31 cellular contexts compared by ENCODE assay signal in genomic region chr10:110244550-110244949, GRCh38.
"Had no signal": no experiment of that assay in that cellular context is flagged by ENCODE, and none has a peak within 500 bp of the region (broad histone marks: within the 10 kb centered on the region; RNA-seq: fewer than 3 reads in every experiment).

No MANE protein-coding gene starts in this region.

- H3K27me3 Mint-ChIP-seq: activated naive CD8-positive, alpha-beta T cell; brain; central memory CD8-positive, alpha-beta T cell had no signal

- H2AFZ ChIP-seq: PC-9 had no signal

- H3K4me3 Mint-ChIP-seq: activated CD4-positive, alpha-beta T cell treated with anti-CD3 and anti-CD28 coated beads for 36 hours; activated CD4-positive, alpha-beta T cell treated with anti-CD3 and anti-CD28 coated beads, Interleukin-2, amount 10 ng/mL, durations not matched to agents 7 days and 5 days; activated CD8-positive, alpha-beta T cell treated with anti-CD3 and anti-CD28 coated beads, Interleukin-2, amount 10 ng/mL, durations not matched to agents 7 days and 5 days; activated naive CD4-positive, alpha-beta T cell treated with anti-CD3 and anti-CD28 coated beads for 36 hours; activated naive CD8-positive, alpha-beta T cell; activated naive CD8-positive, alpha-beta T cell treated with anti-CD3 and anti-CD28 coated beads, Interleukin-2, amount 50 U/mL, for 24 hours; activated T-cell treated with anti-CD3 and anti-CD28 coated beads, Interleukin-2, amount 50 U/mL, for 24 hours; brain; central memory CD8-positive, alpha-beta T cell had no signal

- H3K27me3 ChIP-seq: cardiac muscle cell had no signal

- H3K4me2 ChIP-seq: KMS-11, PC-9 had no signal

- H3K4me3 ChIP-seq: cardiac muscle cell, PC-9 had no signal

- ATAC-seq: activated CD4-positive, alpha-beta T cell treated with anti-CD3 and anti-CD28 coated beads for 36 hours; activated CD8-positive, alpha-beta T cell treated with anti-CD3 and anti-CD28 coated beads, Interleukin-2, amount 10 ng/mL, durations not matched to agents 7 days and 5 days; activated naive CD8-positive, alpha-beta T cell treated with anti-CD3 and anti-CD28 coated beads, Interleukin-2, amount 50 U/mL, for 24 hours had no signal

- H3K9ac ChIP-seq: KMS-11 had no signal

- DNase-seq: activated CD4-positive, alpha-beta T cell treated with anti-CD3 and anti-CD28 coated beads for 36 hours; activated CD4-positive, alpha-beta T cell treated with anti-CD3 and anti-CD28 coated beads, Interleukin-2, amount 10 ng/mL, durations not matched to agents 7 days and 5 days; activated CD4-positive, alpha-beta T cell treated with anti-CD3 and anti-CD28 coated beads, Interleukin-2, amount 50 U/mL, for 48 hours; activated CD8-positive, alpha-beta T cell treated with anti-CD3 and anti-CD28 coated beads, Interleukin-2, amount 10 ng/mL, durations not matched to agents 7 days and 5 days; activated gamma-delta T cell treated with Interleukin-2 at 50 U/mL for 16 hours; activated naive CD4-positive, alpha-beta T cell treated with anti-CD3 and anti-CD28 coated beads for 36 hours; activated naive CD8-positive, alpha-beta T cell treated with anti-CD3 and anti-CD28 coated beads, Interleukin-2, amount 50 U/mL, for 24 hours; activated T-cell treated with anti-CD3 and anti-CD28 coated beads, Interleukin-2, amount 50 U/mL, for 24 hours; anterior cingulate cortex; MM.1S; MV-4-11; NCI-H1092 treated with DMSO at 0.1 percent for 48 hours; NCI-H1417; NCI-H146; NCI-H187; NCI-H2029 treated with DMSO at 0.1 percent for 48 hours; NCI-H345; NCI-H524 treated with DMSO at 0.1 percent for 48 hours; NK-92 treated with Interleukin-12 subunit alpha and Interleukin-12 subunit beta, amount 100 ng/mL, for 24 hours; PC-9; Right ventricle myocardium superior; SW 1271; T-helper 1 cell; T-helper 2 cell; T-helper 9 cell had no signal

- H3K9me3 Mint-ChIP-seq: activated CD4-positive, alpha-beta T cell treated with anti-CD3 and anti-CD28 coated beads, Interleukin-2, amount 10 ng/mL, durations not matched to agents 7 days and 5 days; activated naive CD4-positive, alpha-beta T cell treated with anti-CD3 and anti-CD28 coated beads for 36 hours; activated naive CD8-positive, alpha-beta T cell treated with anti-CD3 and anti-CD28 coated beads, Interleukin-2, amount 50 U/mL, for 24 hours; activated T-cell treated with anti-CD3 and anti-CD28 coated beads, Interleukin-2, amount 50 U/mL, for 24 hours; central memory CD8-positive, alpha-beta T cell had no signal

- H3K27ac ChIP-seq: cardiac muscle cell, KMS-11, PC-9, VCaP had no signal

- H3K27ac Mint-ChIP-seq: activated CD4-positive, alpha-beta T cell treated with anti-CD3 and anti-CD28 coated beads for 36 hours; activated CD4-positive, alpha-beta T cell treated with anti-CD3 and anti-CD28 coated beads, Interleukin-2, amount 10 ng/mL, durations not matched to agents 7 days and 5 days; activated CD8-positive, alpha-beta T cell treated with anti-CD3 and anti-CD28 coated beads, Interleukin-2, amount 10 ng/mL, durations not matched to agents 7 days and 5 days; activated naive CD4-positive, alpha-beta T cell treated with anti-CD3 and anti-CD28 coated beads for 36 hours; activated naive CD8-positive, alpha-beta T cell; activated naive CD8-positive, alpha-beta T cell treated with anti-CD3 and anti-CD28 coated beads, Interleukin-2, amount 50 U/mL, for 24 hours; activated T-cell treated with anti-CD3 and anti-CD28 coated beads, Interleukin-2, amount 50 U/mL, for 24 hours; brain had no signal
